In genomic region chr3:129180461-129180860, GRCh38 we compare ENCODE assay signal across 1 cellular context.
TF ChIP-seq lines count a peak whose summit lies in the region.

No MANE protein-coding gene starts in this region.

TF ChIP-seq in HepG2, 621 proteins besides CTCF, POLR2A, EP300 and RAD21:
- TF ChIP-seq GPBP1L1 (CRISPR knock-in tag; IDR thresholded peaks at IDR 0.05) (no peak), KMT2A (CRISPR knock-in tag; IDR thresholded peaks at IDR 0.05) (no peak), ZGPAT (CRISPR knock-in tag; IDR thresholded peaks at IDR 0.05) (no peak)
TF ChIP-seq in HepG2: peak in this region for 0.
